Comparison of ENCODE assay signal across 21 cellular contexts in the genomic region with DNA sequence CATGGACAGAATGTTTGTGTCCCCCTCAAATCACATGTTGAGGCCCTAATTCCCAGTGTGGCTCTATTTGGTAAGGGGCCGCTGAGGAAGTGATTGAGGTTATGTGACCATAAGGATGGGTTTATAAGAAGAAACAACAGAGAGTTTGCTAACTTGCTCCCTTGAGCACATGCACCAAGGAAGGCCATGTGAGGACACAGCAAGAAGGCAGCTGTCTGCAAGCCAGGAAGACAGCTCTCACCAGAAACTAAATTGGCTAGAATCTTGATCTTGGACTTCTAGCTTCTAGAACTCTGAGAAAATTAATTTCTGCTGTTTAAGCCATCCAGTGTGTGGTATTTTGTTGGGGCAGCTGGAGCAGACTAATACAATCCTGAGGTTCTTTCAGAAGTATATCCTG. TPM values are rescaled to one million over a fixed set of nuclear protein-coding genes. Genes with fewer than 3 reads are reported as not detected.
DNase-seq lines count a peak whose midpoint lies in the region; ATAC-seq, FAIRE-seq and TF ChIP-seq lines count a peak whose summit lies in the region.
"Had no signal": no experiment of that assay in that cellular context is flagged by ENCODE, and none has a peak within 500 bp of the region (broad histone marks: within the 10 kb centered on the region; RNA-seq: fewer than 3 reads in every experiment).

No MANE protein-coding gene starts in this region.

- H3K27ac ChIP-seq in SK-N-MC: peak overlapping the region; percentile 1; the same call in 1 of the 2 replicates

- no peak overlapping the region for H3K9ac ChIP-seq in SK-N-MC (ENCODE audit: insufficient read length)

- ATAC-seq in mucosa of descending colon: no peak
- ATAC-seq: Panc1 had no signal

- TF ChIP-seq POLR2A in GM12891 (IDR thresholded peaks at IDR 0.05; ENCODE audit: low read depth, low read length): no peak

- H3K36me3 ChIP-seq in SK-N-MC (ENCODE audit: insufficient read depth, low read length) (no peaks in the 10 kb centered on the region), mucosa of descending colon (ENCODE audit: low read depth) (no peaks in the 10 kb centered on the region)

- peak; percentile 16 for FAIRE-seq in GM12891 (lab: Jason Lieb, UNC)
- FAIRE-seq: A204.1, H54 had no signal

- intact Hi-C loops in mucosa of descending colon (cut with DNase I, micrococcal nuclease): no loop called here

- H3K9me3 ChIP-seq in SK-N-MC (ENCODE audit: low read depth, low read length): no peaks in the 10 kb centered on the region
- H3K9me3 ChIP-seq in mucosa of descending colon: no peaks in the 10 kb centered on the region

- H3K4me3 ChIP-seq in AG10803 (ENCODE audit: low read length): no peak overlapping the region
- no peak overlapping the region for H3K4me3 ChIP-seq in SK-N-MC
- no peak overlapping the region for H3K4me3 ChIP-seq in mucosa of descending colon

- no peak for TF ChIP-seq CTCF in AG10803 (conservative IDR thresholded peaks at IDR 0.05; ENCODE audit: low read length)
- TF ChIP-seq CTCF in mucosa of descending colon (IDR thresholded peaks at IDR 0.05): no peak

- peak; percentile 6 for DNase-seq in AG10803 (ENCODE audit: low read depth)
- DNase-seq in GM12891 (ENCODE audit: insufficient read length, low spot score): no peak
- DNase-seq in SK-N-MC (ENCODE audit: low read depth, low spot score): no peak
- DNase-seq in fibroblast of peridontal ligament (ENCODE audit: extremely low read depth): peak; percentile 21
- DNase-seq in NCI-H2029 (lab: John Stamatoyannopoulos, UW): no peak
- DNase-seq in HuH-7 (ENCODE audit: low spot score): no peak
- DNase-seq in NCI-H1048 (lab: John Stamatoyannopoulos, UW): no peak
- DNase-seq in mucosa of descending colon: no peak
- DNase-seq: CD4-positive, alpha-beta T cell; COR-L47; DND-41; KBM-7; NCI-H1092; NCI-H1436; NCI-H187 treated with DMSO at 0.1 percent for 48 hours; NCI-H2227 treated with DMSO at 0.1 percent for 48 hours; NCI-H510A; SIG-M5 had no signal

- H3K4me1 ChIP-seq in mucosa of descending colon (ENCODE audit: low read depth): peaks cover 15% of the 10 kb centered on the region

TF ChIP-seq in GM12891, 5 proteins besides CTCF, POLR2A, EP300 and RAD21:
- no peak for TF ChIP-seq PAX5 (IDR thresholded peaks at IDR 0.05; ENCODE audit: insufficient read depth, low read length, severe bottlenecking)
- TF ChIP-seq POLR2AphosphoS5 (IDR thresholded peaks at IDR 0.05; ENCODE audit: low read depth, low read length): no peak
- no peak for TF ChIP-seq TAF1 (IDR thresholded peaks at IDR 0.05; ENCODE audit: low read depth, low read length)
- TF ChIP-seq POU2F2 (IDR thresholded peaks at IDR 0.05; ENCODE audit: low read depth, low read length): no peak
- no peak for TF ChIP-seq SPI1 (IDR thresholded peaks at IDR 0.05; ENCODE audit: low read depth, low read length)

RNA-seq across cellular contexts. Expression of a gene that starts 35.2 kb away (rescaled TPM):
- polyA plus RNA-seq in GM12891 (2012; ENCODE audit: low read depth, missing spikeins): 54.8 TPM
- total RNA-seq in mucosa of descending colon: 100 to 1,000 TPM in 2 of 3 donors, 10 to 100 TPM in 1; 60.5 to 116 (median 101) TPM

RNA-seq across cellular contexts. Expression of a gene that starts 57.9 kb away (rescaled TPM):
- 8.2 TPM for polyA plus RNA-seq in GM12891 (2012; ENCODE audit: low read depth, missing spikeins)
- total RNA-seq in mucosa of descending colon: 10 to 100 TPM; 11.2 to 12.9 (median 11.7) TPM

Comparison
In these comparisons a context has a peak if more than half of its experiments do, and no peak if none do; other contexts are left out.
1. DNase-seq: peak in AG10803 (single experiment) and fibroblast of peridontal ligament (single experiment); none in GM12891 (single experiment), SK-N-MC (single experiment), NCI-H2029 (single experiment), HuH-7 (single experiment), NCI-H1048 (single experiment) and mucosa of descending colon (0 of 3).